In the genomic region with DNA sequence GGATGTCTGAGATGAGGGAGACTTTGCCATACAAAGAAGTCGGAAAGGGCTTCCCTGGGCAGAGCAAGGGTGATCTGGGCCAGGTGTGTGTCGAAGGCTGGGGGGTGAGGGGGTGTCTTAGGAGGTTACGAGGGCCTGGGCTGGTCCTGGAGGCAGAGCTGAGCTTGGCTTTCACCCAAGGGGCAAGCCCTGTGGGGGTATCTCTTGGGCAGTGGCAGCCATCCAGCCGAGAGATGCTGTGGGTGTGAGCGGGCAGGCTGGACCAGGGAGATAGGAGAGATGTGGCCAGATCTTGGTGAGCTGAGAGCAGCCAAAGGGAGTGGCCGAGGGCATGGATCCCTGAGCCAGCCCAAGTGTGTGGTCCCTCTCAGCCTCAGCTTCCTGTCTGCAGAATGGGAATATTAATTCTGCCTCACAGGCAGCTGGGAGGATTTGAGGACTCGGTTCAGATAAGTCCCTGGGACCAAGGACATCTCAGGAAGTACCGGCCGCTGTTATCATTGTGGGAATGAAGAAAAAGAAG, we compare ENCODE assay signal across 18 cellular contexts. TPM values are rescaled to one million over a fixed set of nuclear protein-coding genes. Genes with fewer than 3 reads are reported as not detected.
DNase-seq lines count a peak whose midpoint lies in the region; ATAC-seq and TF ChIP-seq lines count a peak whose summit lies in the region.
"Had no signal": no experiment of that assay in that cellular context is flagged by ENCODE, and none has a peak within 500 bp of the region (broad histone marks: within the 10 kb centered on the region; RNA-seq: fewer than 3 reads in every experiment).

No MANE protein-coding gene starts in this region.

- H3F3A ChIP-seq in neural progenitor cell (ENCODE audit: low read depth): no peaks in the 10 kb centered on the region

- H3K27me3 Mint-ChIP-seq in CD14-positive monocyte (ENCODE audit: low read depth in 3 of 3): peaks cover 2 to 6% (median 5%) of the 10 kb centered on the region in 3 donors
- H3K27me3 Mint-ChIP-seq in Calu3 (ENCODE audit: unreplicated experiment): peaks cover 40% of the 10 kb centered on the region
- peaks cover 16% of the 10 kb centered on the region for H3K27me3 Mint-ChIP-seq in neural progenitor cell (ENCODE audit: insufficient read depth, low read depth)

- intact Hi-C loops in CD14-positive monocyte (cut with micrococcal nuclease) (no loop called here), Calu3 (cut with micrococcal nuclease; ENCODE audit: unreplicated experiment) (loop anchor here (5.0 kb wide), 1 partner anchor 36 kb away; no protein-coding TSS in a partner anchor), dorsolateral prefrontal cortex (cut with DNase I) (no loop called here), left colon (cut with DNase I, micrococcal nuclease) (no loop called here)

- H3K4me3 ChIP-seq in dorsolateral prefrontal cortex (peak overlapping the region in 38 of 59 donors; percentile 3 to 68 (median 47)), neural progenitor cell (no peak overlapping the region)
- H3K4me3 ChIP-seq: adrenal gland, GM12878, heart right ventricle, SJSA1 had no signal

- no peak overlapping the region for H3K27ac Mint-ChIP-seq in CD14-positive monocyte
- peak overlapping the region; percentile 8 for H3K27ac Mint-ChIP-seq in Calu3 (ENCODE audit: unreplicated experiment)
- no peak overlapping the region for H3K27ac Mint-ChIP-seq in neural progenitor cell

- H3K9me3 ChIP-seq in neural progenitor cell (ENCODE audit: low read depth): peaks cover 6% of the 10 kb centered on the region
- H3K9me3 ChIP-seq: adrenal gland, heart right ventricle, SJSA1 had no signal

- H3K27me3 ChIP-seq in dorsolateral prefrontal cortex (peaks cover 0 to 2% (median 0%) of the 10 kb centered on the region in 45 donors), neural progenitor cell (no peaks in the 10 kb centered on the region)
- H3K27me3 ChIP-seq: adrenal gland, SJSA1 had no signal

- H3K4me1 Mint-ChIP-seq in CD14-positive monocyte (no peaks in the 10 kb centered on the region), Calu3 (ENCODE audit: low read depth, unreplicated experiment) (peaks cover 15% of the 10 kb centered on the region), neural progenitor cell (peaks cover 36% of the 10 kb centered on the region)

- ATAC-seq in left colon (no peak), HG02970 (IDR thresholded peaks at IDR 0.05; ENCODE audit: low FRiP score, unreplicated experiment) (no peak)
- ATAC-seq: GM12878; HCT116; heart right ventricle; stimulated activated naive CD8-positive, alpha-beta T cell treated with anti-CD3 and anti-CD28 coated beads, Interleukin-15, Interleukin-2, amounts not matched to agents 100 U/mL and 50 U/mL, for 24 hours had no signal

- no peaks in the 10 kb centered on the region for H3K36me3 ChIP-seq in neural progenitor cell
- H3K36me3 ChIP-seq: adrenal gland, heart right ventricle, SJSA1 had no signal

- no peaks in the 10 kb centered on the region for H3K4me1 ChIP-seq in neural progenitor cell
- H3K4me1 ChIP-seq: adrenal gland, heart right ventricle, SJSA1 had no signal

- no peak overlapping the region for H3K4me2 ChIP-seq in neural progenitor cell

- H4K20me1 ChIP-seq in neural progenitor cell (ENCODE audit: low read depth): no peaks in the 10 kb centered on the region

- H2AFZ ChIP-seq in neural progenitor cell (replicated peaks): no peak overlapping the region

- peak; percentile 26 for DNase-seq in CD14-positive monocyte (ENCODE audit: low spot score)
- DNase-seq in Calu3: no peak
- peak in 3 of 10 donors; percentile 8 to 49 (median 43) for DNase-seq in dorsolateral prefrontal cortex
- no peak for DNase-seq in neural progenitor cell (ENCODE audit: low spot score)
- no peak for DNase-seq in germinal center (ENCODE audit: low spot score)
- no peak for DNase-seq in left colon
- DNase-seq: adrenal gland; cerebellar nuclear complex; heart right ventricle; Kasumi-1; NCI-H1417 treated with DMSO at 0.1 percent for 48 hours; NCI-H226; stimulated activated naive CD8-positive, alpha-beta T cell treated with anti-CD3 and anti-CD28 coated beads, Interleukin-15, Interleukin-2, amounts not matched to agents 100 U/mL and 50 U/mL, for 24 hours had no signal

- H3K36me3 Mint-ChIP-seq in CD14-positive monocyte: no peaks in the 10 kb centered on the region
- H3K36me3 Mint-ChIP-seq in Calu3 (ENCODE audit: insufficient read depth, unreplicated experiment): no peaks in the 10 kb centered on the region
- no peaks in the 10 kb centered on the region for H3K36me3 Mint-ChIP-seq in neural progenitor cell

- no peak overlapping the region for H3K9ac ChIP-seq in neural progenitor cell

- H3K79me2 ChIP-seq in neural progenitor cell (ENCODE audit: low read depth): no peaks in the 10 kb centered on the region

- CTCF ChIA-PET in Calu3 (lab: Charles Lee): no interaction called here

- BruUV-seq in Calu3 (replicated peaks; lab: Mats Ljungman, UMichigan): no TSS peak

- TF ChIP-seq CTCF in CD14-positive monocyte (IDR thresholded peaks at IDR 0.05) (no peak), Calu3 (IDR thresholded peaks at IDR 0.05; ENCODE audit: unreplicated experiment) (no peak), dorsolateral prefrontal cortex (IDR thresholded peaks at IDR 0.05 in 54 of 56, conservative IDR thresholded peaks at IDR 0.05 in 2 of 56; ENCODE audit: low read depth in 1 of 56, partially characterized antibody in 56 of 56) (no peak), neural progenitor cell (IDR thresholded peaks at IDR 0.05) (no peak)

- H3K27ac ChIP-seq in dorsolateral prefrontal cortex: peak overlapping the region in 58 of 59 donors; percentile 89 to 100 (median 98)
- H3K27ac ChIP-seq in neural progenitor cell: no peak overlapping the region
- H3K27ac ChIP-seq: adrenal gland, epithelial cell of prostate, heart right ventricle, SJSA1 had no signal

- H3K4me3 Mint-ChIP-seq in CD14-positive monocyte (no peak overlapping the region), Calu3 (ENCODE audit: low read depth, unreplicated experiment) (no peak overlapping the region), neural progenitor cell (peak overlapping the region; percentile 38)

- no peaks in the 10 kb centered on the region for H3K9me3 Mint-ChIP-seq in CD14-positive monocyte
- H3K9me3 Mint-ChIP-seq in Calu3 (ENCODE audit: low read depth, unreplicated experiment): no peaks in the 10 kb centered on the region
- H3K9me3 Mint-ChIP-seq in neural progenitor cell: no peaks in the 10 kb centered on the region

RNA-seq across cellular contexts. Expression of a gene that starts 33.0 kb away (rescaled TPM):
- under 1 TPM; 0.39 to 0.48 TPM for polyA plus RNA-seq in CD14-positive monocyte
- total RNA-seq in Calu3 (2022): not detected in 2 replicates
- total RNA-seq in dorsolateral prefrontal cortex: 100 to 1,000 TPM in 74 of 120 experiments, 10 to 100 TPM in 46; 24.0 to 522 (median 118) TPM
- total RNA-seq in neural progenitor cell (ENCODE audit: low replicate concordance): not detected in 2 replicates
- 1 to 10 TPM; 1.6 to 4.2 TPM for total RNA-seq in left colon
- total RNA-seq: SJSA1 had no signal

Comparison
In these comparisons a context has a peak if more than half of its experiments do, and no peak if none do; other contexts are left out.
1. RNA of a gene that starts 33.0 kb away (total RNA-seq): 24.0 to 522 TPM in dorsolateral prefrontal cortex; 1.6 to 4.2 TPM in left colon, not detected in Calu3 and not detected in neural progenitor cell; every median in the first group is over 4 times any median in the second.